In genomic region chr2:127678991-127679390, GRCh38 we compare ENCODE assay signal across 36 cellular contexts. TPM values are rescaled to one million over a fixed set of nuclear protein-coding genes. Genes with fewer than 3 reads are reported as not detected.
"Had no signal": no experiment of that assay in that cellular context is flagged by ENCODE, and none has a peak within 500 bp of the region (broad histone marks: within the 10 kb centered on the region; RNA-seq: fewer than 3 reads in every experiment).

No MANE protein-coding gene starts in this region.

- H3K27ac Mint-ChIP-seq: activated B cell treated with CpG ODN at 0.5 μM for 24 hours; activated CD8-positive, alpha-beta memory T cell treated with anti-CD3 and anti-CD28 coated beads, Interleukin-2, amount 10 ng/mL, durations not matched to agents 7 days and 5 days; activated CD8-positive, alpha-beta T cell treated with anti-CD3 and anti-CD28 coated beads for 36 hours; activated naive CD4-positive, alpha-beta T cell treated with anti-CD3 and anti-CD28 coated beads, Interleukin-2, amount 50 U/mL, for 24 hours; activated naive CD8-positive, alpha-beta T cell treated with anti-CD3 and anti-CD28 coated beads, Interleukin-2, amount 50 U/mL, for 24 hours; activated T-helper 2 cell treated with anti-CD3 and anti-CD28 coated beads, Interferon-gamma antibody, Interleukin-2, Interleukin-4, amounts not matched to agents 10 μg/mL and 5 μg/mL and 100 μg/mL, durations not matched to agents 14 hours and 24 hours and 36 hours; natural killer cell treated with Interleukin-12 subunit alpha and Interleukin-12 subunit beta and Interleukin-15 and Interleukin-18, amount 100 ng/mL, for 72 hours; progenitor cell of endocrine pancreas; stimulated activated effector memory CD8-positive, alpha-beta T cell treated with anti-CD3 and anti-CD28 coated beads, Interleukin-12 subunit alpha, Interleukin-12 subunit beta, amount 100 ng/mL, for 72 hours; stimulated activated naive CD8-positive, alpha-beta T cell treated with anti-CD3 and anti-CD28 coated beads, Interleukin-15, amount 100 ng/mL, for 72 hours; T-cell; T-helper 2 cell treated with Interferon-gamma antibody and Interleukin-4, amounts not matched to agents 5 μg/mL and 100 μg/mL, for 36 hours had no signal

- H3K36me3 Mint-ChIP-seq: activated CD8-positive, alpha-beta memory T cell treated with anti-CD3 and anti-CD28 coated beads, Interleukin-2, amount 10 ng/mL, durations not matched to agents 7 days and 5 days; activated naive CD4-positive, alpha-beta T cell treated with anti-CD3 and anti-CD28 coated beads, Interleukin-2, amount 50 U/mL, for 24 hours; natural killer cell treated with Interleukin-12 subunit alpha and Interleukin-12 subunit beta and Interleukin-15 and Interleukin-18, amount 100 ng/mL, for 72 hours; stimulated activated effector memory CD8-positive, alpha-beta T cell treated with anti-CD3 and anti-CD28 coated beads, Interleukin-12 subunit alpha, Interleukin-12 subunit beta, amount 100 ng/mL, for 72 hours; T-cell had no signal

- ATAC-seq: activated CD8-positive, alpha-beta memory T cell treated with anti-CD3 and anti-CD28 coated beads, Interleukin-2, amount 10 ng/mL, durations not matched to agents 7 days and 5 days; activated CD8-positive, alpha-beta T cell treated with anti-CD3 and anti-CD28 coated beads for 36 hours; activated naive CD8-positive, alpha-beta T cell treated with anti-CD3 and anti-CD28 coated beads, Interleukin-2, amount 50 U/mL, for 24 hours; left colon; lower lobe of right lung; sciatic nerve; stimulated activated effector memory CD8-positive, alpha-beta T cell treated with anti-CD3 and anti-CD28 coated beads, Interleukin-12 subunit alpha, Interleukin-12 subunit beta, amount 100 ng/mL, for 72 hours; stimulated activated naive CD8-positive, alpha-beta T cell treated with anti-CD3 and anti-CD28 coated beads, Interleukin-15, amount 100 ng/mL, for 72 hours; T-cell; upper lobe of right lung had no signal

- H3K27ac ChIP-seq: epithelial cell of prostate, esophagus squamous epithelium, lower lobe of right lung, neutrophil, ovary, skin epidermis, upper lobe of right lung had no signal

- DNase-seq: activated B cell treated with CpG ODN at 0.5 μM for 24 hours; activated CD4-positive, alpha-beta T cell treated with anti-CD3 and anti-CD28 coated beads, Interleukin-2, amount 50 U/mL, for 1 hour; activated CD8-positive, alpha-beta memory T cell treated with anti-CD3 and anti-CD28 coated beads, Interleukin-2, amount 10 ng/mL, durations not matched to agents 7 days and 5 days; activated CD8-positive, alpha-beta T cell treated with anti-CD3 and anti-CD28 coated beads for 36 hours; activated naive CD8-positive, alpha-beta T cell treated with anti-CD3 and anti-CD28 coated beads, Interleukin-2, amount 50 U/mL, for 24 hours; activated T-cell treated with anti-CD3 and anti-CD28 coated beads, Interleukin-2, amount 50 U/mL, for 48 hours; amygdala; central memory CD4-positive, alpha-beta T cell; dermis blood vessel endothelial cell; effector CD4-positive, alpha-beta T cell; esophagus squamous epithelium; foreskin melanocyte; left colon; lower lobe of right lung; mesendoderm; mucosa of descending colon; ovary; stimulated activated CD4-positive, alpha-beta T cell treated with anti-CD3 and anti-CD28 coated beads, Interleukin-12 subunit alpha, Interleukin-12 subunit beta, amount 100 ng/mL, for 4 hours; stimulated activated CD4-positive, alpha-beta T cell treated with anti-CD3 and anti-CD28 coated beads, Interleukin-4, amount 100 ng/mL, for 1 hour; stimulated activated naive CD8-positive, alpha-beta T cell treated with anti-CD3 and anti-CD28 coated beads, Interleukin-15, amount 100 ng/mL, for 72 hours; substantia nigra; T-cell; upper lobe of right lung had no signal

- H3K27me3 ChIP-seq: ovary, upper lobe of right lung had no signal

- H3K9me3 ChIP-seq: esophagus squamous epithelium, lower lobe of right lung, mucosa of descending colon, neutrophil, ovary, upper lobe of right lung had no signal

- H3K36me3 ChIP-seq: esophagus squamous epithelium, lower lobe of right lung, neutrophil, ovary, upper lobe of right lung had no signal

- H3K4me3 Mint-ChIP-seq: activated B cell treated with CpG ODN at 0.5 μM for 24 hours; activated CD8-positive, alpha-beta memory T cell treated with anti-CD3 and anti-CD28 coated beads, Interleukin-2, amount 10 ng/mL, durations not matched to agents 7 days and 5 days; activated CD8-positive, alpha-beta T cell treated with anti-CD3 and anti-CD28 coated beads for 36 hours; activated naive CD4-positive, alpha-beta T cell treated with anti-CD3 and anti-CD28 coated beads, Interleukin-2, amount 50 U/mL, for 24 hours; activated naive CD8-positive, alpha-beta T cell treated with anti-CD3 and anti-CD28 coated beads, Interleukin-2, amount 50 U/mL, for 24 hours; natural killer cell treated with Interleukin-12 subunit alpha and Interleukin-12 subunit beta and Interleukin-15 and Interleukin-18, amount 100 ng/mL, for 72 hours; stimulated activated effector memory CD8-positive, alpha-beta T cell treated with anti-CD3 and anti-CD28 coated beads, Interleukin-12 subunit alpha, Interleukin-12 subunit beta, amount 100 ng/mL, for 72 hours; stimulated activated naive CD8-positive, alpha-beta T cell treated with anti-CD3 and anti-CD28 coated beads, Interleukin-15, amount 100 ng/mL, for 72 hours; T-cell; T-helper 2 cell treated with Interferon-gamma antibody and Interleukin-4, amounts not matched to agents 5 μg/mL and 100 μg/mL, for 36 hours had no signal

- H3K9me3 Mint-ChIP-seq: activated B cell treated with CpG ODN at 0.5 μM for 24 hours; activated CD8-positive, alpha-beta T cell treated with anti-CD3 and anti-CD28 coated beads for 36 hours; activated naive CD4-positive, alpha-beta T cell treated with anti-CD3 and anti-CD28 coated beads, Interleukin-2, amount 50 U/mL, for 24 hours; activated naive CD8-positive, alpha-beta T cell treated with anti-CD3 and anti-CD28 coated beads, Interleukin-2, amount 50 U/mL, for 24 hours; activated T-helper 2 cell treated with anti-CD3 and anti-CD28 coated beads, Interferon-gamma antibody, Interleukin-2, Interleukin-4, amounts not matched to agents 10 μg/mL and 5 μg/mL and 100 μg/mL, durations not matched to agents 14 hours and 24 hours and 36 hours; natural killer cell treated with Interleukin-12 subunit alpha and Interleukin-12 subunit beta and Interleukin-15 and Interleukin-18, amount 100 ng/mL, for 72 hours; stimulated activated effector memory CD8-positive, alpha-beta T cell treated with anti-CD3 and anti-CD28 coated beads, Interleukin-12 subunit alpha, Interleukin-12 subunit beta, amount 100 ng/mL, for 72 hours; stimulated activated naive CD8-positive, alpha-beta T cell treated with anti-CD3 and anti-CD28 coated beads, Interleukin-15, amount 100 ng/mL, for 72 hours; T-cell; T-helper 2 cell treated with Interferon-gamma antibody and Interleukin-4, amounts not matched to agents 5 μg/mL and 100 μg/mL, for 36 hours had no signal

- H3K4me3 ChIP-seq: esophagus squamous epithelium, mucosa of descending colon, ovary, skin epidermis had no signal

RNA-seq across cellular contexts. Expression of gene LIMS2, which starts 3.7 kb away (rescaled TPM):
- total RNA-seq: natural killer cell treated with Interleukin-12 subunit alpha and Interleukin-12 subunit beta and Interleukin-15 and Interleukin-18, amount 100 ng/mL, for 72 hours had no signal
- polyA plus RNA-seq: keratinocyte had no signal

RNA-seq across cellular contexts. Expression of gene GPR17, which starts 33.0 kb away (rescaled TPM):
- total RNA-seq: activated B cell treated with CpG ODN at 0.5 μM for 24 hours; activated CD8-positive, alpha-beta memory T cell treated with anti-CD3 and anti-CD28 coated beads, Interleukin-2, amount 10 ng/mL, durations not matched to agents 7 days and 5 days; activated CD8-positive, alpha-beta T cell treated with anti-CD3 and anti-CD28 coated beads for 36 hours; activated T-helper 2 cell treated with anti-CD3 and anti-CD28 coated beads, Interferon-gamma antibody, Interleukin-2, Interleukin-4, amounts not matched to agents 10 μg/mL and 5 μg/mL and 100 μg/mL, durations not matched to agents 14 hours and 24 hours and 36 hours; dermis blood vessel endothelial cell; esophagus squamous epithelium; myocyte; natural killer cell treated with Interleukin-12 subunit alpha and Interleukin-12 subunit beta and Interleukin-15 and Interleukin-18, amount 100 ng/mL, for 72 hours; ovary; progenitor cell of endocrine pancreas; renal cortical epithelial cell; T-cell had no signal
- polyA plus RNA-seq: keratinocyte had no signal
